36 cellular contexts compared by ENCODE assay signal in genomic region chr20:63617092-63617875, GRCh38. TPM values are rescaled to one million over a fixed set of nuclear protein-coding genes. Genes with fewer than 3 reads are reported as not detected.
A peak's percentile ranks its signal among the peaks of the same experiment; 100 is the strongest.
DNase-seq lines count a peak whose midpoint lies in the region; ATAC-seq, FAIRE-seq and TF ChIP-seq lines count a peak whose summit lies in the region.
"Had no signal": no experiment of that assay in that cellular context is flagged by ENCODE, and none has a peak within 500 bp of the region (broad histone marks: within the 10 kb centered on the region; RNA-seq: fewer than 3 reads in every experiment).

No MANE protein-coding gene starts in this region.

- no peak overlapping the region for H2BK120ac ChIP-seq in neuronal stem cell (ENCODE audit: low read depth, low read length)

- no peak overlapping the region for H3K27ac Mint-ChIP-seq in CD14-positive monocyte
- H3K27ac Mint-ChIP-seq in endodermal cell, result no peak overlapping the region
- H3K27ac Mint-ChIP-seq: CD8-positive, alpha-beta T cell; stimulated activated naive CD8-positive, alpha-beta T cell treated with anti-CD3 and anti-CD28 coated beads, Interleukin-15, Interleukin-2, amounts not matched to agents 100 ng/mL and 50 ng/mL, for 24 hours; T-helper 17 cell had no signal

- FAIRE-seq in HTR-8/SVneo (lab: Jason Lieb, UNC), result peak; percentile 90
- FAIRE-seq: endometrium, H1, small intestine, urothelium cell line had no signal

- intact Hi-C loops in CD14-positive monocyte (cut with micrococcal nuclease), result no loop called here
- intact Hi-C loops in psoas muscle (cut with DNase I), result no loop called here

- H3K27me3 Mint-ChIP-seq in CD14-positive monocyte (ENCODE audit: low read depth in 3 of 3) (peaks cover 0 to 7% (median 2%) of the 10 kb centered on the region in 3 donors), endodermal cell (ENCODE audit: insufficient read depth) (no peaks in the 10 kb centered on the region)
- H3K27me3 Mint-ChIP-seq: stimulated activated naive CD8-positive, alpha-beta T cell treated with anti-CD3 and anti-CD28 coated beads, Interleukin-15, Interleukin-2, amounts not matched to agents 100 ng/mL and 50 ng/mL, for 24 hours; T-helper 17 cell had no signal

- peak overlapping the region; percentile 3 for H2BK5ac ChIP-seq in neuronal stem cell (ENCODE audit: low read length)

- no peak overlapping the region for H2AFZ ChIP-seq in neuronal stem cell (ENCODE audit: low read length)
- H2AFZ ChIP-seq: parathyroid adenoma had no signal

- H3K79me1 ChIP-seq in neuronal stem cell (ENCODE audit: low read depth, low read length), result peaks cover 5% of the 10 kb centered on the region

- H3K23ac ChIP-seq in neuronal stem cell (ENCODE audit: low read depth, low read length, poor library complexity), result no peak overlapping the region

- H3K18ac ChIP-seq in neuronal stem cell (ENCODE audit: low read length), result no peak overlapping the region

- H2BK12ac ChIP-seq in neuronal stem cell (ENCODE audit: low read length), result no peak overlapping the region

- no CpG with 5 or more reads among the region's 41 CpGs for WGBS in neuronal stem cell (ENCODE audit: extremely low coverage in 2 of 2, insufficient read length in 2 of 2, insufficient replicate concordance in 1 of 2), 2 donors
- WGBS in psoas muscle, 3 donors, result 91 to 94% (median 93%) methylated on average over 41 of the region's 41 CpGs
- 95 to 96% methylated on average over 29 to 41 of the region's 41 CpGs for WGBS in endodermal cell (ENCODE audit: insufficient coverage in 1 of 2, insufficient read length in 1 of 2), 2 experiments

- H3K27ac ChIP-seq in neuronal stem cell (replicated peaks; ENCODE audit: low read length) (no peak overlapping the region), psoas muscle (no peak overlapping the region), endodermal cell (ENCODE audit: low read depth, low read length) (no peak overlapping the region)
- H3K27ac ChIP-seq: gastroesophageal sphincter, HL-60, left lung, parathyroid adenoma, right atrium auricular region, testis had no signal

- H3K4ac ChIP-seq in neuronal stem cell (ENCODE audit: low read length), result no peak overlapping the region

- H3K36me3 ChIP-seq in endocrine pancreas (ENCODE audit: control insufficient read depth, insufficient read depth, low read length) (peaks cover 3% of the 10 kb centered on the region), neuronal stem cell (replicated peaks in 1 of 2; ENCODE audit: control insufficient read depth in 2 of 2, insufficient read depth in 2 of 2, low read length in 2 of 2) (peaks cover 29 to 63% of the 10 kb centered on the region in 2 donors), psoas muscle (ENCODE audit: insufficient read depth in 1 of 2, low read depth in 1 of 2) (peaks cover 2 to 44% of the 10 kb centered on the region in 2 donors), endodermal cell (ENCODE audit: control insufficient read depth, insufficient read depth, low read length) (peaks cover 37% of the 10 kb centered on the region)

- peaks cover 19% of the 10 kb centered on the region for H3K4me1 Mint-ChIP-seq in CD14-positive monocyte
- H3K4me1 Mint-ChIP-seq in endodermal cell, result peaks cover 6% of the 10 kb centered on the region

- no peak overlapping the region for H4K91ac ChIP-seq in neuronal stem cell (ENCODE audit: low read depth, low read length, poor library complexity)

- H4K8ac ChIP-seq in neuronal stem cell (ENCODE audit: low read depth, low read length), result no peak overlapping the region

- DNase-seq in CD14-positive monocyte (ENCODE audit: low spot score), result peak; percentile 41
- DNase-seq in HTR-8/SVneo (ENCODE audit: insufficient read length, low spot score), result no peak
- no peak for DNase-seq in neuronal stem cell (ENCODE audit: low spot score)
- no peak for DNase-seq in psoas muscle
- no peak for DNase-seq in endodermal cell
- DNase-seq in SIG-M5 (lab: John Stamatoyannopoulos, UW), result no peak
- DNase-seq: activated CD4-positive, alpha-beta T cell treated with anti-CD3 and anti-CD28 coated beads, Interleukin-2, amount 50 U/mL, for 48 hours; activated CD8-positive, alpha-beta memory T cell treated with anti-CD3 and anti-CD28 coated beads, Interleukin-2, amount 50 U/mL, for 4 hours; activated naive CD4-positive, alpha-beta T cell; AML-193; CD8-positive, alpha-beta T cell; central memory CD4-positive, alpha-beta T cell; dermis blood vessel endothelial cell; hippocampal formation; Kasumi-1; NCI-H1417; NCI-H2029 treated with DMSO at 0.1 percent for 48 hours; NCI-H526; NK-92 treated with Interleukin-12 subunit alpha and Interleukin-12 subunit beta, amount 100 ng/mL, for 24 hours; small intestine; T-helper 17 cell; testis had no signal

- H3K27me3 ChIP-seq in endocrine pancreas (ENCODE audit: control insufficient read depth, insufficient read depth, low read length) (no peaks in the 10 kb centered on the region), neuronal stem cell (ENCODE audit: control insufficient read depth in 3 of 3, insufficient read depth in 3 of 3, low read depth in 1 of 3, low read length in 3 of 3) (no peaks in the 10 kb centered on the region), psoas muscle (ENCODE audit: insufficient read depth in 3 of 3, low read length in 2 of 3) (no peaks in the 10 kb centered on the region), endodermal cell (ENCODE audit: control insufficient read depth, insufficient read depth, low read length, poor library complexity, severe bottlenecking) (no peaks in the 10 kb centered on the region)
- H3K27me3 ChIP-seq: gastroesophageal sphincter, left lung, right atrium auricular region, testis had no signal

- TF ChIP-seq CTCF in CD14-positive monocyte (IDR thresholded peaks at IDR 0.05), result no peak
- TF ChIP-seq CTCF in psoas muscle (IDR thresholded peaks at IDR 0.05), result no peak
- no peak for TF ChIP-seq CTCF in endodermal cell (conservative IDR thresholded peaks at IDR 0.05)

- H3K9me3 Mint-ChIP-seq in CD14-positive monocyte (peaks cover 0 to 9% (median 6%) of the 10 kb centered on the region in 7 donors), endodermal cell (peaks cover 24% of the 10 kb centered on the region)
- H3K9me3 Mint-ChIP-seq: CD8-positive, alpha-beta T cell; stimulated activated naive CD8-positive, alpha-beta T cell treated with anti-CD3 and anti-CD28 coated beads, Interleukin-15, Interleukin-2, amounts not matched to agents 100 ng/mL and 50 ng/mL, for 24 hours had no signal

- peak overlapping the region; percentile 12 for H3K9ac ChIP-seq in endocrine pancreas (ENCODE audit: control insufficient read depth, insufficient read depth, low read length)
- H3K9ac ChIP-seq in neuronal stem cell (ENCODE audit: low read depth, low read length, poor library complexity), result no peak overlapping the region
- H3K9ac ChIP-seq in endodermal cell (ENCODE audit: extremely low read depth, low read length, poor library complexity, severe bottlenecking), result no peak overlapping the region
- H3K9ac ChIP-seq: parathyroid adenoma had no signal

- H2AK5ac ChIP-seq in neuronal stem cell (ENCODE audit: low read depth, low read length), result no peak overlapping the region

- H3K4me3 ChIP-seq in endocrine pancreas (ENCODE audit: control insufficient read depth, insufficient read depth, low read length), result no peak overlapping the region
- no peak overlapping the region for H3K4me3 ChIP-seq in neuronal stem cell (ENCODE audit: low read length in 2 of 2)
- H3K4me3 ChIP-seq in psoas muscle, result no peak overlapping the region
- no peak overlapping the region for H3K4me3 ChIP-seq in endodermal cell (ENCODE audit: low read length)
- H3K4me3 ChIP-seq: gastroesophageal sphincter, left lung, right atrium auricular region, testis had no signal

- H3K36me3 Mint-ChIP-seq in CD14-positive monocyte (peaks cover 60 to 79% of the 10 kb centered on the region in 2 donors), endodermal cell (ENCODE audit: low read depth) (peaks cover 62% of the 10 kb centered on the region)

- no peak overlapping the region for H3K4me2 ChIP-seq in neuronal stem cell (ENCODE audit: insufficient read depth, low read length, poor library complexity, severe bottlenecking)

- no peak overlapping the region for H3K14ac ChIP-seq in neuronal stem cell (ENCODE audit: low read length)

- no peaks in the 10 kb centered on the region for H3K4me1 ChIP-seq in endocrine pancreas (ENCODE audit: control insufficient read depth, insufficient read depth, low read length)
- H3K4me1 ChIP-seq in neuronal stem cell (ENCODE audit: control insufficient read depth in 2 of 2, insufficient read depth in 1 of 2, low read depth in 1 of 2, low read length in 2 of 2), result no peaks in the 10 kb centered on the region
- no peaks in the 10 kb centered on the region for H3K4me1 ChIP-seq in psoas muscle
- H3K4me1 ChIP-seq in endodermal cell (ENCODE audit: control insufficient read depth, insufficient read depth, low read length), result no peaks in the 10 kb centered on the region
- H3K4me1 ChIP-seq: gastroesophageal sphincter, parathyroid adenoma, testis had no signal

- H3K4me3 Mint-ChIP-seq in CD14-positive monocyte, result no peak overlapping the region
- no peak overlapping the region for H3K4me3 Mint-ChIP-seq in endodermal cell
- H3K4me3 Mint-ChIP-seq: CD8-positive, alpha-beta T cell; neural crest cell; stimulated activated naive CD8-positive, alpha-beta T cell treated with anti-CD3 and anti-CD28 coated beads, Interleukin-15, Interleukin-2, amounts not matched to agents 100 ng/mL and 50 ng/mL, for 24 hours had no signal

- H2BK15ac ChIP-seq in neuronal stem cell (ENCODE audit: low read length), result no peak overlapping the region

- H3K9me3 ChIP-seq in endocrine pancreas (ENCODE audit: control insufficient read depth, low read length), result no peaks in the 10 kb centered on the region
- H3K9me3 ChIP-seq in neuronal stem cell (replicated peaks in 1 of 2; ENCODE audit: control insufficient read depth in 2 of 2, insufficient read depth in 1 of 2, low read depth in 1 of 2, low read length in 2 of 2), result peaks cover 5 to 17% of the 10 kb centered on the region in 2 donors
- no peaks in the 10 kb centered on the region for H3K9me3 ChIP-seq in psoas muscle
- H3K9me3 ChIP-seq in endodermal cell (ENCODE audit: control insufficient read depth, low read length), result peaks cover 14% of the 10 kb centered on the region
- H3K9me3 ChIP-seq: gastroesophageal sphincter, left lung, right atrium auricular region, testis had no signal

- no peak for ATAC-seq in psoas muscle
- no peak for ATAC-seq in HG02571 (IDR thresholded peaks at IDR 0.05; ENCODE audit: unreplicated experiment)
- ATAC-seq: activated CD4-positive, CD25-positive, alpha-beta regulatory T cell treated with anti-CD3 and anti-CD28 coated beads, Interleukin-2, amount 50 U/mL, for 24 hours; CD8-positive, alpha-beta T cell; gastroesophageal sphincter; left lung; Right ventricle myocardium inferior; T-helper 17 cell had no signal

RNA-seq across cellular contexts. Expression of gene GMEB2, which starts 9.6 kb away (rescaled TPM):
- polyA plus RNA-seq in CD14-positive monocyte (1 to 10 TPM; 2.7 to 3.8 TPM), psoas muscle (1 to 10 TPM; 6.9 to 8.7 (median 8.5) TPM)
- 9.0 TPM for polyA plus RNA-seq in neuronal stem cell (2013, experiment 1 of 2)
- polyA plus RNA-seq in neuronal stem cell (2013, experiment 2 of 2), result 8.7 TPM
- total RNA-seq in psoas muscle (10 to 100 TPM in 1 of 4 donors, 1 to 10 TPM in 3; 5.4 to 10.1 (median 7.8) TPM), endodermal cell (10 to 100 TPM; 11.5 to 12.3 TPM)
- 14.3 TPM for polyA plus RNA-seq in endodermal cell (2013, experiment 1 of 2)
- polyA plus RNA-seq in endodermal cell (2013, experiment 2 of 2), result 13.6 TPM

RNA-seq across cellular contexts. Expression of gene STMN3, which starts 35.9 kb away (rescaled TPM):
- polyA plus RNA-seq in CD14-positive monocyte (under 1 TPM; 0.10 to 0.15 TPM), psoas muscle (1 to 10 TPM; 1.0 to 2.7 (median 1.2) TPM)
- 4.5 TPM for polyA plus RNA-seq in neuronal stem cell (2013, experiment 1 of 2)
- 4.6 TPM for polyA plus RNA-seq in neuronal stem cell (2013, experiment 2 of 2)
- total RNA-seq in psoas muscle (1 to 10 TPM; 2.4 to 3.1 (median 2.7) TPM), endodermal cell (10 to 100 TPM in 1 of 2 donors, 1 to 10 TPM in 1; 6.7 to 18.3 TPM)
- polyA plus RNA-seq in endodermal cell (2013, experiment 1 of 2), result 52.0 TPM
- polyA plus RNA-seq in endodermal cell (2013, experiment 2 of 2), result 47.9 TPM

RNA-seq across cellular contexts. Expression of gene RTEL1, which starts 40.8 kb away (rescaled TPM):
- polyA plus RNA-seq in CD14-positive monocyte (1 to 10 TPM; 1.0 to 4.8 TPM), psoas muscle (1 to 10 TPM; 5.2 to 7.3 (median 7.1) TPM)
- polyA plus RNA-seq in neuronal stem cell (2013, experiment 1 of 2), result 5.1 TPM
- polyA plus RNA-seq in neuronal stem cell (2013, experiment 2 of 2), result 5.1 TPM
- total RNA-seq in psoas muscle (10 to 100 TPM in 2 of 4 donors, 1 to 10 TPM in 2; 9.2 to 17.5 (median 10.9) TPM), endodermal cell (10 to 100 TPM; 33.9 to 36.7 TPM)
- 17.6 TPM for polyA plus RNA-seq in endodermal cell (2013, experiment 1 of 2)
- polyA plus RNA-seq in endodermal cell (2013, experiment 2 of 2), result 14.2 TPM

RNA-seq across cellular contexts. Expression of gene HELZ2, which starts 43.2 kb away (rescaled TPM):
- 1 to 10 TPM; 3.0 to 3.3 TPM for polyA plus RNA-seq in CD14-positive monocyte
- 5.7 TPM for polyA plus RNA-seq in neuronal stem cell (2013, experiment 1 of 2)
- 5.8 TPM for polyA plus RNA-seq in neuronal stem cell (2013, experiment 2 of 2)
- 1 to 10 TPM; 3.5 to 8.0 (median 5.4) TPM for total RNA-seq in psoas muscle
- polyA plus RNA-seq in psoas muscle, result 1 to 10 TPM in 2 of 3 donors, under 1 TPM in 1; 0.82 to 3.1 (median 1.5) TPM
- total RNA-seq in endodermal cell, result 10 to 100 TPM; 34.5 to 37.0 TPM
- 15.5 TPM for polyA plus RNA-seq in endodermal cell (2013, experiment 1 of 2)
- 14.7 TPM for polyA plus RNA-seq in endodermal cell (2013, experiment 2 of 2)
